In the genomic region with DNA sequence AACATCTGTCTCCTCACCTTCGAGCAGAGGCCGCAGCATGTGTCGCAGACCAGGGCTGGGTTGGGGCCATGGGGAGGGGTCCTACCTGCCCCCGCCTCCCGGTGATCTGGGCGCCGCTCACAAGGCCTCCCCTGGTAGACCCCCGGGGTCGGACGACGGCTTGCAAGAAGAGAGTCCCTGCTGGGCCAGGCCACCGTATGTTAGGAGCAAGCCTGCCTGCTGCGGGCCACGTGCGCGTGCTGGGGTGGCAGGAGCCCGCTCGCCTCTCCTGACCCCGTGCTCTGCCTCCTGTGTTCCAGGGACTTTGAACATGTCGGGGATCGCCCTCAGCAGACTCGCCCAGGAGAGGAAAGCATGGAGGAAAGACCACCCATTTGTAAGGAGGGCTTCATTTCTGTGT, we compare ENCODE assay signal across 1 cellular context.
TF ChIP-seq lines count a peak whose summit lies in the region.

No MANE protein-coding gene starts in this region.

TF ChIP-seq in GM12878, 131 proteins besides CTCF, POLR2A, EP300 and RAD21:
- TF ChIP-seq RUNX3 (IDR thresholded peaks at IDR 0.05; ENCODE audit: low read length) (no peak), HDAC6 (IDR thresholded peaks at IDR 0.05; ENCODE audit: unreplicated experiment) (no peak), YBX1 (IDR thresholded peaks at IDR 0.05) (no peak), RB1 (IDR thresholded peaks at IDR 0.05; ENCODE audit: borderline replicate concordance) (no peak), SIN3A (IDR thresholded peaks at IDR 0.05; ENCODE audit: low read depth, low read length) (no peak), MYC (IDR thresholded peaks at IDR 0.05; ENCODE audit: insufficient read depth, insufficient read length, insufficient replicate concordance, low read length, severe bottlenecking) (no peak), SP1 (IDR thresholded peaks at IDR 0.05; ENCODE audit: low read depth, low read length) (no peak), MYB (IDR thresholded peaks at IDR 0.05; ENCODE audit: borderline replicate concordance, low read depth, low read length) (no peak), HDAC2 (IDR thresholded peaks at IDR 0.05) (no peak), EGR1 (IDR thresholded peaks at IDR 0.05; ENCODE audit: borderline replicate concordance in 1 of 2, low read depth in 2 of 2, low read length in 2 of 2) (no peak)
